ENCODE assay signal across 19 cellular contexts in the genomic region with DNA sequence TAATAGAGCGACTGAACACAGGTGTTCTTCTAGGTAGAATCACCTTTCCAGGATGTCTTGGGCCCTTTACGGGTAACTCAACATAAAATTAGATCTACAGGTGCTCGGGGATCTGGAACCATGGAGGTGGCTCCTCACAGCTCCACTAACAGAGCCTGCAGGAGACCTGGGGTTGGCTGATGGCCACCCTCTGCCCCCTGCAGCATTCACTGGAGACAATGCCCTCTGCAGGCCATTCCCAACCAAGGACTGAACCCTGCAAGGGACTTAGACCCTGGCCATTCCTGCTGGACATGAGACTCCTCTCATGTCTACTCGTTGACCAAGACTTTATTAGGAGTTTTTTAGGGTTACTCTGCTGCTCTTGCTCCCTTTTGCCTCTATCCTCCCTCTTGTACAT.
"Had no signal": no experiment of that assay in that cellular context is flagged by ENCODE, and none has a peak within 500 bp of the region (broad histone marks: within the 10 kb centered on the region; RNA-seq: fewer than 3 reads in every experiment).

No MANE protein-coding gene starts in this region.

- H3K27me3 ChIP-seq: colonic mucosa, suprapubic skin had no signal

- H3K4me1 Mint-ChIP-seq: nephron progenitor cell had no signal

- H3K9me3 Mint-ChIP-seq: activated B cell treated with CpG ODN at 0.5 μM for 24 hours; activated CD8-positive, alpha-beta T cell treated with anti-CD3 and anti-CD28 coated beads for 36 hours; activated naive CD4-positive, alpha-beta T cell treated with anti-CD3 and anti-CD28 coated beads, Interleukin-2, amount 50 U/mL, for 72 hours; activated T-cell treated with anti-CD3 and anti-CD28 coated beads, Interleukin-2, amount 50 U/mL, for 4 hours; stimulated activated naive CD8-positive, alpha-beta T cell treated with anti-CD3 and anti-CD28 coated beads, Interleukin-15, Interleukin-2, amounts not matched to agents 100 ng/mL and 50 ng/mL, for 24 hours; type B pancreatic cell had no signal

- H3K9me3 ChIP-seq: colonic mucosa, esophagus squamous epithelium, prostate gland, suprapubic skin had no signal

- DNase-seq: activated B cell treated with CpG ODN at 0.5 μM for 24 hours; activated CD4-positive, alpha-beta T cell treated with anti-CD3 and anti-CD28 coated beads for 48 hours; activated CD8-positive, alpha-beta T cell treated with anti-CD3 and anti-CD28 coated beads for 36 hours; activated effector memory CD4-positive, alpha-beta T cell treated with Interleukin-2 at 50 U/mL for 16 hours; activated T-cell treated with anti-CD3 and anti-CD28 coated beads, Interleukin-2, amount 50 U/mL, for 4 hours; central memory CD4-positive, alpha-beta T cell; colonic mucosa; esophagus squamous epithelium; hippocampal formation; kidney; left ventricle myocardium superior; nephron progenitor cell; right cardiac atrium had no signal

- FAIRE-seq: kidney had no signal

- H3K36me3 Mint-ChIP-seq: type B pancreatic cell had no signal

- H3K4me3 ChIP-seq: colonic mucosa, esophagus squamous epithelium, prostate gland, smooth muscle cell, suprapubic skin had no signal

- H3K36me3 ChIP-seq: colonic mucosa, esophagus squamous epithelium, prostate gland, suprapubic skin had no signal

- H3K27ac Mint-ChIP-seq: activated B cell treated with CpG ODN at 0.5 μM for 24 hours; activated CD8-positive, alpha-beta T cell treated with anti-CD3 and anti-CD28 coated beads for 36 hours; activated naive CD4-positive, alpha-beta T cell treated with anti-CD3 and anti-CD28 coated beads, Interleukin-2, amount 50 U/mL, for 72 hours; nephron progenitor cell; type B pancreatic cell had no signal

- H3K27ac ChIP-seq: colonic mucosa, esophagus squamous epithelium, prostate gland, suprapubic skin had no signal

- H3K4me3 Mint-ChIP-seq: activated B cell treated with CpG ODN at 0.5 μM for 24 hours; activated CD8-positive, alpha-beta T cell treated with anti-CD3 and anti-CD28 coated beads for 36 hours; activated T-cell treated with anti-CD3 and anti-CD28 coated beads, Interleukin-2, amount 50 U/mL, for 4 hours; nephron progenitor cell; stimulated activated naive CD8-positive, alpha-beta T cell treated with anti-CD3 and anti-CD28 coated beads, Interleukin-15, Interleukin-2, amounts not matched to agents 100 ng/mL and 50 ng/mL, for 24 hours; type B pancreatic cell had no signal

- H3K4me1 ChIP-seq: colonic mucosa, prostate gland had no signal

- ATAC-seq: activated CD8-positive, alpha-beta T cell treated with anti-CD3 and anti-CD28 coated beads for 36 hours; activated naive CD4-positive, alpha-beta T cell treated with anti-CD3 and anti-CD28 coated beads, Interleukin-2, amount 50 U/mL, for 72 hours; activated T-cell treated with anti-CD3 and anti-CD28 coated beads, Interleukin-2, amount 50 U/mL, for 4 hours; left ventricle myocardium superior; right cardiac atrium had no signal
